Comparison of ENCODE assay signal across 2 cellular contexts in genomic region chr22:25267567-25267966, GRCh38. TPM values are rescaled to one million over a fixed set of nuclear protein-coding genes. Genes with fewer than 3 reads are reported as not detected.
"Had no signal": no experiment of that assay in that cellular context is flagged by ENCODE, and none has a peak within 500 bp of the region (broad histone marks: within the 10 kb centered on the region; RNA-seq: fewer than 3 reads in every experiment).

No MANE protein-coding gene starts in this region.

RNA-seq across cellular contexts. Expression of gene CRYBB2, which starts 48.1 kb away (rescaled TPM):
- total RNA-seq: PC-3, Right ventricle myocardium superior had no signal
